Comparison of ENCODE assay signal across 8 cellular contexts in the genomic region with DNA sequence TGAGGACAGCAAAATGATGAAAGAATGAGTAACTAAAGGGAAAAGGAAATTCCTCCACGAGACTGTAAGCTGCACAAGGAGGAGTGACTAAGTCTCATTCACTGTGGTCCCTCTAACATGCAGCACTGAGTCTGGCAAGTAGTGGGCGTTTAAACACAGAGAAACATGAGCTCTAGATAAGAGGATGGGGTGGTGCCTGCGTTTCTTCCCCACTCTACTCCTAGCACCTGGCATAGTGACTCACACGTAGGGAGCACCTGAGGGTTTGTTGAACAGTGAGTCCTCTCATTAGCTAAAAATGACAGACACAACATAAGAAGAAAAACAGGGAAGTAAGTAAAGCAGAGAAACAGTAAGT.
DNase-seq lines count a peak whose midpoint lies in the region; ATAC-seq, FAIRE-seq and TF ChIP-seq lines count a peak whose summit lies in the region.

No MANE protein-coding gene starts in this region.

- no peak overlapping the region for H3K4me3 Mint-ChIP-seq in activated CD8-positive, alpha-beta T cell treated with anti-CD3 and anti-CD28 coated beads for 36 hours
- no peak overlapping the region for H3K4me3 Mint-ChIP-seq in activated CD8-positive, alpha-beta T cell treated with anti-CD3 and anti-CD28 coated beads, Interleukin-2, amount 10 ng/mL, durations not matched to agents 7 days and 5 days
- no peak overlapping the region for H3K4me3 Mint-ChIP-seq in T-helper 17 cell

- H3K27me3 ChIP-seq in SJCRH30, result no peaks in the 10 kb centered on the region

- no peaks in the 10 kb centered on the region for H3K4me1 ChIP-seq in SJCRH30

- intact Hi-C loops in activated CD8-positive, alpha-beta T cell treated with anti-CD3 and anti-CD28 coated beads for 36 hours (cut with micrococcal nuclease), result no loop called here

- H3K27me3 Mint-ChIP-seq in activated CD8-positive, alpha-beta T cell treated with anti-CD3 and anti-CD28 coated beads for 36 hours, result no peaks in the 10 kb centered on the region
- no peaks in the 10 kb centered on the region for H3K27me3 Mint-ChIP-seq in activated CD8-positive, alpha-beta T cell treated with anti-CD3 and anti-CD28 coated beads, Interleukin-2, amount 10 ng/mL, durations not matched to agents 7 days and 5 days (ENCODE audit: low read depth)
- peaks cover 19% of the 10 kb centered on the region for H3K27me3 Mint-ChIP-seq in T-helper 17 cell

- H3K27ac ChIP-seq in SJCRH30, result no peak overlapping the region

- FAIRE-seq in RCC 7860 (lab: Jason Lieb, UNC), result peak; percentile 92

- peak; percentile 82 for ATAC-seq in activated CD8-positive, alpha-beta T cell treated with anti-CD3 and anti-CD28 coated beads for 36 hours
- no peak for ATAC-seq in activated CD8-positive, alpha-beta T cell treated with anti-CD3 and anti-CD28 coated beads, Interleukin-2, amount 10 ng/mL, durations not matched to agents 7 days and 5 days
- no peak for ATAC-seq in T-helper 17 cell

- POLR2A ChIA-PET in activated CD8-positive, alpha-beta T cell treated with anti-CD3 and anti-CD28 coated beads for 36 hours (lab: Charles Lee), result no interaction called here
- POLR2A ChIA-PET in activated CD8-positive, alpha-beta T cell treated with anti-CD3 and anti-CD28 coated beads, Interleukin-2, amount 10 ng/mL, durations not matched to agents 7 days and 5 days (lab: Charles Lee), result no interaction called here

- no peak overlapping the region for H3K27ac Mint-ChIP-seq in activated CD8-positive, alpha-beta T cell treated with anti-CD3 and anti-CD28 coated beads for 36 hours
- no peak overlapping the region for H3K27ac Mint-ChIP-seq in activated CD8-positive, alpha-beta T cell treated with anti-CD3 and anti-CD28 coated beads, Interleukin-2, amount 10 ng/mL, durations not matched to agents 7 days and 5 days
- H3K27ac Mint-ChIP-seq in T-helper 17 cell, result no peak overlapping the region

- H3K4me3 ChIP-seq in fibroblast of villous mesenchyme (ENCODE audit: low read depth, low read length) (no peak overlapping the region), SJCRH30 (no peak overlapping the region)

- CTCF ChIA-PET in activated CD8-positive, alpha-beta T cell treated with anti-CD3 and anti-CD28 coated beads for 36 hours (lab: Charles Lee), result interaction anchor here (0.8 kb wide), 1 partner anchor 8 kb away, joined by 4 read pairs; no protein-coding TSS in a partner anchor
- CTCF ChIA-PET in activated CD8-positive, alpha-beta T cell treated with anti-CD3 and anti-CD28 coated beads, Interleukin-2, amount 10 ng/mL, durations not matched to agents 7 days and 5 days (lab: Charles Lee), result no interaction called here

- H3K36me3 ChIP-seq in SJCRH30, result peaks cover 2% of the 10 kb centered on the region; the same call in 1 of the 2 replicates

- H3K4me1 Mint-ChIP-seq in activated CD8-positive, alpha-beta T cell treated with anti-CD3 and anti-CD28 coated beads for 36 hours (ENCODE audit: low read depth), result peaks cover 5% of the 10 kb centered on the region
- no peaks in the 10 kb centered on the region for H3K4me1 Mint-ChIP-seq in activated CD8-positive, alpha-beta T cell treated with anti-CD3 and anti-CD28 coated beads, Interleukin-2, amount 10 ng/mL, durations not matched to agents 7 days and 5 days (ENCODE audit: low read depth)
- H3K4me1 Mint-ChIP-seq in T-helper 17 cell, result peaks cover 2% of the 10 kb centered on the region

- H3K9me3 ChIP-seq in SJCRH30 (replicated peaks), result no peaks in the 10 kb centered on the region
- no peaks in the 10 kb centered on the region for H3K9me3 ChIP-seq in T-helper 17 cell (ENCODE audit: control insufficient read depth, low read length, poor library complexity, severe bottlenecking)

- peak; percentile 27 for DNase-seq in activated CD8-positive, alpha-beta T cell treated with anti-CD3 and anti-CD28 coated beads for 36 hours
- no peak for DNase-seq in activated CD8-positive, alpha-beta T cell treated with anti-CD3 and anti-CD28 coated beads, Interleukin-2, amount 10 ng/mL, durations not matched to agents 7 days and 5 days
- peak; percentile 83 for DNase-seq in RCC 7860 (ENCODE audit: low spot score)
- peak; percentile 91 for DNase-seq in fibroblast of villous mesenchyme (ENCODE audit: low read depth)
- DNase-seq in stromal cell of bone marrow (ENCODE audit: low read depth), result peak; percentile 92
- no peak for DNase-seq in activated gamma-delta T cell treated with Interleukin-2 at 50 U/mL for 16 hours
- DNase-seq in SJCRH30, result no peak
- no peak for DNase-seq in T-helper 17 cell

- TF ChIP-seq CTCF in activated CD8-positive, alpha-beta T cell treated with anti-CD3 and anti-CD28 coated beads for 36 hours (IDR thresholded peaks at IDR 0.05), result no peak
- TF ChIP-seq CTCF in fibroblast of villous mesenchyme (IDR thresholded peaks at IDR 0.05; ENCODE audit: insufficient read depth, low read depth, low read length), result peak; percentile 56

- H3K36me3 Mint-ChIP-seq in activated CD8-positive, alpha-beta T cell treated with anti-CD3 and anti-CD28 coated beads for 36 hours (ENCODE audit: low read depth), result no peaks in the 10 kb centered on the region
- H3K36me3 Mint-ChIP-seq in activated CD8-positive, alpha-beta T cell treated with anti-CD3 and anti-CD28 coated beads, Interleukin-2, amount 10 ng/mL, durations not matched to agents 7 days and 5 days (ENCODE audit: low read depth), result no peaks in the 10 kb centered on the region
- H3K36me3 Mint-ChIP-seq in T-helper 17 cell (ENCODE audit: low read depth), result no peaks in the 10 kb centered on the region

- no peaks in the 10 kb centered on the region for H3K9me3 Mint-ChIP-seq in activated CD8-positive, alpha-beta T cell treated with anti-CD3 and anti-CD28 coated beads for 36 hours
- no peaks in the 10 kb centered on the region for H3K9me3 Mint-ChIP-seq in activated CD8-positive, alpha-beta T cell treated with anti-CD3 and anti-CD28 coated beads, Interleukin-2, amount 10 ng/mL, durations not matched to agents 7 days and 5 days (ENCODE audit: insufficient read depth)

Comparison
In these comparisons a context has a peak if more than half of its experiments do, and no peak if none do; other contexts are left out.
1. DNase-seq: peak in activated CD8-positive, alpha-beta T cell treated with anti-CD3 and anti-CD28 coated beads for 36 hours (single experiment), RCC 7860 (single experiment), fibroblast of villous mesenchyme (single experiment) and stromal cell of bone marrow (single experiment); none in activated CD8-positive, alpha-beta T cell treated with anti-CD3 and anti-CD28 coated beads, Interleukin-2, amount 10 ng/mL, durations not matched to agents 7 days and 5 days (single experiment), activated gamma-delta T cell treated with Interleukin-2 at 50 U/mL for 16 hours (single experiment), SJCRH30 (0 of 2) and T-helper 17 cell (0 of 3).